ENCODE assay signal across 13 cellular contexts in the genomic region with DNA sequence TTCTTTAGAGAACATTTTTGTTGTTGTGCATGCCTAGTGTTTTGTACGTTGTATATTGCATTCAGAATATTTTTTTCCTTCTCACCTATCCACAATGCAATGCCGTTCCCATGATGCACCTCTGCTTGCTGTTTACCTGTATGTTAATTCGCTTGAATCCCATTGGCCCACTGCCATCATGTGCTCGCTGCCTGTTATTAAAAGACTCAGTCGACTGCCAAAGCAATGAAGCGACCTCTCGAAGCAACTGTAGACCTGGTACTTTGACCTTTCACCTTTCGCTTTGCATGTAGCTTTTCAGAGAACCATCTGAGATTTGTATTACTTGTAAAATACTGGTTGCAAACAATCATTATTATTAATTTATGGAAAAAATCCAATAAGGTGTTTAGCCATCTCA.
A peak's percentile ranks its signal among the peaks of the same experiment; 100 is the strongest.
DNase-seq lines count a peak whose midpoint lies in the region; ATAC-seq, FAIRE-seq and TF ChIP-seq lines count a peak whose summit lies in the region.
"Had no signal": no experiment of that assay in that cellular context is flagged by ENCODE, and none has a peak within 500 bp of the region (broad histone marks: within the 10 kb centered on the region; RNA-seq: fewer than 3 reads in every experiment).

No MANE protein-coding gene starts in this region.

- no TSS peak for BruUV-seq in K562 (replicated peaks; lab: Mats Ljungman, UMichigan)

- no peak overlapping the region for H3K18ac ChIP-seq in H1 (ENCODE audit: extremely low read depth, low read length)

- POLR2A ChIA-PET in SK-N-SH (lab: Yijun Ruan, JAX), result no interaction called here
- POLR2A ChIA-PET in K562 (lab: Yijun Ruan, JAX), result no interaction called here
- POLR2A ChIA-PET in H1 (lab: Charles Lee; ENCODE audit: partially characterized antibody), result no interaction called here

- H4K8ac ChIP-seq in H1 (ENCODE audit: extremely low read depth, insufficient read depth, low read length), result no peak overlapping the region

- H3K79me2 ChIP-seq in SK-N-SH (ENCODE audit: insufficient read depth), result peaks cover 75% of the 10 kb centered on the region
- no peaks in the 10 kb centered on the region for H3K79me2 ChIP-seq in K562 (ENCODE audit: control insufficient read depth, insufficient read depth, low read length)
- no peaks in the 10 kb centered on the region for H3K79me2 ChIP-seq in H1 (ENCODE audit: control insufficient read depth in 1 of 2, insufficient read depth in 2 of 2, low read length in 2 of 2)

- H2BK20ac ChIP-seq in H1 (ENCODE audit: low read length), result no peak overlapping the region

- in situ Hi-C loops in K562 (cut with MboI), result loop anchor here (10.0 kb wide), 1 partner anchor 242 kb away; no protein-coding TSS in a partner anchor
- in situ Hi-C loops in gastrocnemius medialis (cut with MboI; ENCODE audit: low sequenced_read_pairs in 4 of 4), result loop anchor here in 2 of 4 donors (5.0 to 10.0 kb wide), 3 partner anchors 142 to 242 kb away; no protein-coding TSS in a partner anchor

- H3K36me3 ChIP-seq in SK-N-SH (replicated peaks in 1 of 2; ENCODE audit: control insufficient read depth in 1 of 2, insufficient read depth in 2 of 2, low read length in 1 of 2) (peaks cover 74 to 89% of the 10 kb centered on the region in 2 experiments), K562 (ENCODE audit: control insufficient read depth, insufficient read depth, low read length) (peaks cover 9% of the 10 kb centered on the region), H1 (ENCODE audit: control insufficient read depth in 2 of 4, insufficient read depth in 4 of 4, low read length in 3 of 4) (no peaks in the 10 kb centered on the region), testis (ENCODE audit: low read depth, missing control alignments) (no peaks in the 10 kb centered on the region), uterus (no peaks in the 10 kb centered on the region), gastrocnemius medialis (peaks cover 0 to 24% of the 10 kb centered on the region in 2 donors)

- no peaks in the 10 kb centered on the region for H3K9me1 ChIP-seq in K562 (ENCODE audit: control insufficient read depth, insufficient read depth, low read length)

- CTCF ChIA-PET in SK-N-SH (lab: Yijun Ruan, JAX), result interaction anchor here (3.6 to 18.2 kb wide), 3 partner anchors 12 to 338 kb away, joined by 16 to 222 read pairs (median 16); no protein-coding TSS in a partner anchor
- CTCF ChIA-PET in K562 (lab: Yijun Ruan, JAX; ENCODE audit: low intra/inter-chr PET ratio), result no interaction called here
- CTCF ChIA-PET in H1 (lab: Charles Lee; ENCODE audit: partially characterized antibody), result interaction anchor here (1.0 to 5.3 kb wide), 3 partner anchors 144 to 328 kb away, joined by 3 to 72 read pairs (median 3); no protein-coding TSS in a partner anchor

- no peak for TF ChIP-seq RAD21 in SK-N-SH (IDR thresholded peaks at IDR 0.05; ENCODE audit: low read length)
- TF ChIP-seq RAD21 in K562 (CRISPR knock-in tag; conservative IDR thresholded peaks at IDR 0.05 in 1 of 2, IDR thresholded peaks at IDR 0.05 in 1 of 2), result no peak
- no peak for TF ChIP-seq RAD21 in H1 (IDR thresholded peaks at IDR 0.05 in 1 of 2, conservative IDR thresholded peaks at IDR 0.05 in 1 of 2; ENCODE audit: low read depth in 2 of 2, low read length in 2 of 2)

- ATAC-seq in SK-N-SH treated with all-trans-retinoic acid at 6 μM for 48 hours, result no peak
- no peak for ATAC-seq in K562
- no peak for ATAC-seq in gastrocnemius medialis
- ATAC-seq: HCT116 had no signal

- no peak overlapping the region for H3K9ac ChIP-seq in SK-N-SH
- H3K9ac ChIP-seq in K562 (ENCODE audit: insufficient read depth in 1 of 2, low read depth in 2 of 2, low read length in 2 of 2), result no peak overlapping the region
- no peak overlapping the region for H3K9ac ChIP-seq in H1 (replicated peaks in 1 of 4; ENCODE audit: extremely low read depth in 1 of 4, low read depth in 3 of 4, low read length in 3 of 4)
- H3K9ac ChIP-seq: BLaER1 had no signal

- FAIRE-seq in K562 (lab: Jason Lieb, UNC) (no peak), H1 (lab: Jason Lieb, UNC) (no peak)

- H3K14ac ChIP-seq in H1 (ENCODE audit: insufficient read length), result no peak overlapping the region

- H3K4me2 ChIP-seq in SK-N-SH (no peak overlapping the region), K562 (ENCODE audit: insufficient read depth, low read length) (no peak overlapping the region), H1 (ENCODE audit: insufficient read depth in 1 of 2, low read depth in 2 of 2, low read length in 2 of 2) (no peak overlapping the region)
- H3K4me2 ChIP-seq: BLaER1 had no signal

- H3K79me1 ChIP-seq in H1 (ENCODE audit: low read depth, low read length), result no peaks in the 10 kb centered on the region

- TF ChIP-seq CTCF in SK-N-SH (IDR thresholded peaks at IDR 0.05) (no peak), K562 (IDR thresholded peaks at IDR 0.05 in 2 of 3, conservative IDR thresholded peaks at IDR 0.05 in 1 of 3; ENCODE audit: insufficient read depth in 2 of 3, low read depth in 1 of 3, low read length in 3 of 3) (no peak), H1 (IDR thresholded peaks at IDR 0.05; ENCODE audit: control extremely low read depth in 1 of 3, insufficient read depth in 1 of 3, low read depth in 1 of 3, low read length in 3 of 3) (no peak), testis (IDR thresholded peaks at IDR 0.05) (no peak), uterus (IDR thresholded peaks at IDR 0.05) (no peak), gastrocnemius medialis (IDR thresholded peaks at IDR 0.05 in 4 of 5, conservative IDR thresholded peaks at IDR 0.05 in 1 of 5) (no peak)

- no peak overlapping the region for H2BK12ac ChIP-seq in H1 (ENCODE audit: low read depth, low read length)

- 0 out of 4 replicates have a peak, but pooled peaks cover 0 to 9% of the 10 kb centered on the region in 2 experiments for H3K4me1 ChIP-seq in SK-N-SH (ENCODE audit: control insufficient read depth in 1 of 2, insufficient read depth in 2 of 2, low read depth in 1 of 2, low read length in 1 of 2)
- H3K4me1 ChIP-seq in K562 (replicated peaks in 1 of 2; ENCODE audit: control insufficient read depth in 2 of 2, insufficient read depth in 2 of 2, low read length in 2 of 2), result no peaks in the 10 kb centered on the region
- H3K4me1 ChIP-seq in H1 (replicated peaks in 1 of 4; ENCODE audit: control insufficient read depth in 3 of 4, insufficient read depth in 4 of 4, low read length in 3 of 4), result no peaks in the 10 kb centered on the region
- H3K4me1 ChIP-seq in testis, result peaks cover 3% of the 10 kb centered on the region
- no peaks in the 10 kb centered on the region for H3K4me1 ChIP-seq in uterus
- peaks cover 24 to 27% of the 10 kb centered on the region in 2 donors for H3K4me1 ChIP-seq in gastrocnemius medialis
- H3K4me1 ChIP-seq: BLaER1 had no signal

- H3K4ac ChIP-seq in H1 (replicated peaks; ENCODE audit: insufficient read length, low read depth, low read length), result no peak overlapping the region

- no peak overlapping the region for H4K91ac ChIP-seq in H1 (replicated peaks; ENCODE audit: insufficient read length, low read length)

- no peak overlapping the region for H3K23ac ChIP-seq in H1 (ENCODE audit: insufficient read length)

- H4K20me1 ChIP-seq in SK-N-SH (ENCODE audit: insufficient read depth) (no peaks in the 10 kb centered on the region), K562 (replicated peaks; ENCODE audit: control insufficient read depth, insufficient read depth, low read length) (no peaks in the 10 kb centered on the region), H1 (replicated peaks in 1 of 2; ENCODE audit: control insufficient read depth in 1 of 2, insufficient read depth in 2 of 2, low read length in 2 of 2) (no peaks in the 10 kb centered on the region)
- H4K20me1 ChIP-seq: BLaER1 had no signal

- no peak overlapping the region for H2AFZ ChIP-seq in SK-N-SH (ENCODE audit: low read depth)
- no peak overlapping the region for H2AFZ ChIP-seq in K562 (ENCODE audit: low read depth, low read length)
- H2AFZ ChIP-seq in H1 (ENCODE audit: low read length), result no peak overlapping the region

- no peak overlapping the region for H2BK5ac ChIP-seq in H1 (ENCODE audit: low read depth, low read length)

- no peaks in the 10 kb centered on the region for H3K9me2 ChIP-seq in SK-N-SH

- H3F3A ChIP-seq in SK-N-SH (replicated peaks; ENCODE audit: insufficient read depth), result peaks cover 62% of the 10 kb centered on the region

- no peaks in the 10 kb centered on the region for H3K9me3 ChIP-seq in SK-N-SH
- no peaks in the 10 kb centered on the region for H3K9me3 ChIP-seq in K562 (replicated peaks; ENCODE audit: control insufficient read depth, insufficient read depth, low read depth, low read length)
- H3K9me3 ChIP-seq in H1 (ENCODE audit: insufficient read depth in 2 of 2, low read depth in 1 of 2, low read length in 1 of 2), result no peaks in the 10 kb centered on the region
- no peaks in the 10 kb centered on the region for H3K9me3 ChIP-seq in testis
- no peaks in the 10 kb centered on the region for H3K9me3 ChIP-seq in uterus
- H3K9me3 ChIP-seq in gastrocnemius medialis, result no peaks in the 10 kb centered on the region

- H3K4me3 ChIP-seq in SK-N-SH (ENCODE audit: low read depth in 2 of 2, low read length in 1 of 2), result no peak overlapping the region
- no peak overlapping the region for H3K4me3 ChIP-seq in K562
- H3K4me3 ChIP-seq in H1 (ENCODE audit: extremely low read depth in 1 of 4, insufficient read depth in 2 of 4, low read depth in 3 of 4, low read length in 4 of 4), result no peak overlapping the region
- no peak overlapping the region for H3K4me3 ChIP-seq in testis
- H3K4me3 ChIP-seq in uterus, result no peak overlapping the region
- no peak overlapping the region for H3K4me3 ChIP-seq in gastrocnemius medialis
- H3K4me3 ChIP-seq: BLaER1 had no signal

- no peak for DNase-seq in SK-N-SH
- peak in 2 of 4 experiments; percentile 34 for DNase-seq in K562 (ENCODE audit: extremely low read depth in 1 of 4, low spot score in 3 of 4)
- DNase-seq in H1 (ENCODE audit: low read depth in 1 of 2, low spot score in 2 of 2), result no peak
- DNase-seq in testis, result peak; percentile 77
- DNase-seq in NCI-H446 treated with DMSO at 0.1 percent for 48 hours (lab: John Stamatoyannopoulos, UW), result no peak
- DNase-seq in uterus, result no peak
- no peak for DNase-seq in gastrocnemius medialis
- DNase-seq: AML-193, DMS 273 treated with DMSO at 0.1 percent for 48 hours had no signal

- TF ChIP-seq POLR2A in K562 (conservative IDR thresholded peaks at IDR 0.05) (no peak), H1 (IDR thresholded peaks at IDR 0.05; ENCODE audit: control extremely low read depth in 1 of 2, low read depth in 2 of 2, low read length in 2 of 2) (no peak), testis (IDR thresholded peaks at IDR 0.05) (no peak), uterus (IDR thresholded peaks at IDR 0.05) (no peak), gastrocnemius medialis (IDR thresholded peaks at IDR 0.05) (no peak)

- intact Hi-C loops in K562 (cut with micrococcal nuclease), result loop anchor here (5.0 kb wide), 1 partner anchor 324 kb away; no protein-coding TSS in a partner anchor
- intact Hi-C loops in testis (cut with DNase I; ENCODE audit: low total_unique reads), result no loop called here
- intact Hi-C loops in uterus (cut with DNase I; ENCODE audit: low total_unique reads), result loop anchor here (5.0 kb wide), 1 partner anchor 249 kb away; no protein-coding TSS in a partner anchor
- intact Hi-C loops in gastrocnemius medialis (cut with DNase I; ENCODE audit: low total_unique reads), result loop anchor here (5.0 kb wide), 2 partner anchors 134 to 339 kb away; partner anchors contain the start of gene MBNL2

- H3K27me3 ChIP-seq in SK-N-SH (ENCODE audit: insufficient read depth) (no peaks in the 10 kb centered on the region), K562 (ENCODE audit: control insufficient read depth in 2 of 2, insufficient read depth in 2 of 2, low read length in 2 of 2) (no peaks in the 10 kb centered on the region), H1 (replicated peaks in 1 of 4; ENCODE audit: control insufficient read depth in 3 of 4, extremely low read depth in 1 of 4, insufficient read depth in 3 of 4, low read length in 3 of 4) (no peaks in the 10 kb centered on the region), testis (no peaks in the 10 kb centered on the region), uterus (no peaks in the 10 kb centered on the region), gastrocnemius medialis (no peaks in the 10 kb centered on the region)
- H3K27me3 ChIP-seq: BLaER1 had no signal

- 92% methylated on average over 8 of the region's 8 CpGs for WGBS in SK-N-SH (ENCODE audit: low lambda C conversion rate)
- 84% methylated on average over 8 of the region's 8 CpGs for WGBS in K562 (ENCODE audit: insufficient coverage, low coverage, missing lambda C conversion rate)
- 94% methylated on average over 8 of the region's 8 CpGs; no CpG with 5 or more reads in 1 of the 2 experiments for WGBS in H1 (ENCODE audit: extremely low coverage in 1 of 2, insufficient coverage in 1 of 2, insufficient read length in 1 of 2, insufficient replicate concordance in 2 of 2, low coverage in 1 of 2, low lambda C conversion rate in 2 of 2, missing lambda C conversion rate in 1 of 2), 2 experiments
- 53 to 75% methylated on average over 8 of the region's 8 CpGs for WGBS in testis, 2 donors

- no peak overlapping the region for H4K5ac ChIP-seq in H1 (ENCODE audit: insufficient read length, low read depth, low read length)

- no peak overlapping the region for H2BK15ac ChIP-seq in H1 (ENCODE audit: low read length)

- no peaks in the 10 kb centered on the region for H3K23me2 ChIP-seq in H1 (ENCODE audit: low read depth, low read length)

- H3K27ac ChIP-seq in SK-N-SH (ENCODE audit: low read depth in 2 of 2, low read length in 1 of 2), result no peak overlapping the region
- no peak overlapping the region for H3K27ac ChIP-seq in K562 (ENCODE audit: extremely low read depth, low read depth, low read length)
- H3K27ac ChIP-seq in H1 (ENCODE audit: low read depth, low read length), result no peak overlapping the region
- no peak overlapping the region for H3K27ac ChIP-seq in testis
- no peak overlapping the region for H3K27ac ChIP-seq in uterus
- H3K27ac ChIP-seq in gastrocnemius medialis, result no peak overlapping the region
- H3K27ac ChIP-seq: 22Rv1, BLaER1 had no signal

- no peak overlapping the region for H3K56ac ChIP-seq in H1 (replicated peaks; ENCODE audit: insufficient read length, low read depth, low read length)

- TF ChIP-seq EP300 in SK-N-SH (IDR thresholded peaks at IDR 0.05; ENCODE audit: borderline replicate concordance in 1 of 2, low read depth in 1 of 2, low read length in 1 of 2) (no peak), K562 (IDR thresholded peaks at IDR 0.05; ENCODE audit: low read length) (no peak), H1 (IDR thresholded peaks at IDR 0.05; ENCODE audit: borderline replicate concordance in 1 of 2, low read depth in 2 of 2, low read length in 2 of 2) (no peak)

- H2BK120ac ChIP-seq in H1 (replicated peaks; ENCODE audit: low read depth, low read length), result no peak overlapping the region

- no peak overlapping the region for H2AK5ac ChIP-seq in H1 (ENCODE audit: low read depth, low read length)
